25 cellular contexts compared by ENCODE assay signal in the genomic region with DNA sequence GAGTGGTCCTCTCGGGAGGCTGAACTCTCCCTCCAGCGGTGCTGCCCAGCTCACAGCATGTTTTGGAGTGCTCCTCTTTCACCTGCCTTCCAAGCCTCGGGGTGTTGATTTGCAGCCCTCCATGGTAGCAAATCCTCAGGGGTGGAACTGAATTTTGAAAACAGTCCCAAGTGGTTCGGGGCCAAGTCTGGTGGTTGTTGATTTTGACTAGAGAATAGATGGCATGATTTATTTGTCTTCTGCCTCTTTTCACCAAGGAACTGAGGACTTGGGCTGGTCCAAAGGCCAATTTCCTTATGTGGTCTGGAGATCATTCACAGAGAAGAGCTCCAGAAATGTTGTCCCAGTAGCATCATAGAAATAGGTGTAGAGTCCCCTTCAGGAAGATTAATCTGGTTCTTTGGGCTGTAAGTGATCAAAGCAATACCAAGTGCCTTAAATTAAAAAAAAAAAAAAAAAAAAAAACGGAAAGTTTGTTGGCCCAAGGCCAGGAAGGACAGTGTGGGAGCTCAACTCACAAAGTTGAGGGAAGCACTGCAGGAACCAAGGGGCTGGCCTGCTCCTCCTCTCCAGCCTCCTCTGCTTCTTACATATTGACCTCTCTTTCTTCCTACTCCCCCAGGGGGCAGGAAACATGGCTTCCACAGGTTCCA. TPM values are rescaled to one million over a fixed set of nuclear protein-coding genes. Genes with fewer than 3 reads are reported as not detected.
A peak's percentile ranks its signal among the peaks of the same experiment; 100 is the strongest.
DNase-seq lines count a peak whose midpoint lies in the region; ATAC-seq, FAIRE-seq and TF ChIP-seq lines count a peak whose summit lies in the region.
"Had no signal": no experiment of that assay in that cellular context is flagged by ENCODE, and none has a peak within 500 bp of the region (broad histone marks: within the 10 kb centered on the region; RNA-seq: fewer than 3 reads in every experiment).

No MANE protein-coding gene starts in this region.

- H2BK15ac ChIP-seq in H1 (ENCODE audit: low read length) = peak overlapping the region; percentile 36; the same call in 1 of the 2 replicates

- no peak overlapping the region for H3K14ac ChIP-seq in H1 (ENCODE audit: insufficient read length)

- H2AK5ac ChIP-seq in H1 (ENCODE audit: low read depth, low read length) = no peak overlapping the region

- H3K36me3 ChIP-seq in H1 (ENCODE audit: control insufficient read depth in 2 of 4, insufficient read depth in 4 of 4, low read length in 3 of 4) (no peaks in the 10 kb centered on the region), osteoblast (ENCODE audit: insufficient read depth, low read length) (no peaks in the 10 kb centered on the region), transverse colon (no peaks in the 10 kb centered on the region)

- no peak overlapping the region for H3K23ac ChIP-seq in H1 (ENCODE audit: insufficient read length)

- peak overlapping the region; percentile 52 for H4K91ac ChIP-seq in H1 (replicated peaks; ENCODE audit: insufficient read length, low read length)

- no peak overlapping the region for H3K9ac ChIP-seq in H1 (replicated peaks in 1 of 4; ENCODE audit: extremely low read depth in 1 of 4, low read depth in 3 of 4, low read length in 3 of 4)

- no peak overlapping the region for H2BK5ac ChIP-seq in H1 (ENCODE audit: low read depth, low read length)

- no peak for TF ChIP-seq POLR2A in H1 (IDR thresholded peaks at IDR 0.05; ENCODE audit: control extremely low read depth in 1 of 2, low read depth in 2 of 2, low read length in 2 of 2)
- TF ChIP-seq POLR2A in transverse colon (IDR thresholded peaks at IDR 0.05) = no peak

- no peak overlapping the region for H2BK12ac ChIP-seq in H1 (ENCODE audit: low read depth, low read length)

- H4K20me1 ChIP-seq in H1 (replicated peaks in 1 of 2; ENCODE audit: control insufficient read depth in 1 of 2, insufficient read depth in 2 of 2, low read length in 2 of 2) (no peaks in the 10 kb centered on the region), osteoblast (ENCODE audit: insufficient read depth, low read length) (no peaks in the 10 kb centered on the region)

- peaks cover 8 to 26% (median 15%) of the 10 kb centered on the region in 4 experiments for H3K4me1 ChIP-seq in H1 (replicated peaks in 1 of 4; ENCODE audit: control insufficient read depth in 3 of 4, insufficient read depth in 4 of 4, low read length in 3 of 4)
- peaks cover 5% of the 10 kb centered on the region for H3K4me1 ChIP-seq in osteoblast (ENCODE audit: insufficient read depth, low read length)
- peaks cover 6 to 15% (median 10%) of the 10 kb centered on the region in 4 donors for H3K4me1 ChIP-seq in transverse colon

- TF ChIP-seq RAD21 in Ishikawa (IDR thresholded peaks at IDR 0.05; ENCODE audit: low read depth) = no peak
- TF ChIP-seq RAD21 in H1 (IDR thresholded peaks at IDR 0.05 in 1 of 2, conservative IDR thresholded peaks at IDR 0.05 in 1 of 2; ENCODE audit: low read depth in 2 of 2, low read length in 2 of 2) = no peak

- H3K79me1 ChIP-seq in H1 (ENCODE audit: low read depth, low read length) = no peaks in the 10 kb centered on the region

- ATAC-seq in HG03159 (IDR thresholded peaks at IDR 0.05; ENCODE audit: unreplicated experiment) = no peak
- ATAC-seq in GM19455 (IDR thresholded peaks at IDR 0.05; ENCODE audit: unreplicated experiment) = no peak

- no peak overlapping the region for H2BK120ac ChIP-seq in H1 (replicated peaks; ENCODE audit: low read depth, low read length)

- H3K4me2 ChIP-seq in H1 (ENCODE audit: insufficient read depth in 1 of 2, low read depth in 2 of 2, low read length in 2 of 2) = peak overlapping the region in 1 of 2 experiments; percentile 12; a peak in 1 of 4 replicates
- no peak overlapping the region for H3K4me2 ChIP-seq in osteoblast (ENCODE audit: insufficient read depth, low read length)

- CTCF ChIA-PET in H1 (lab: Charles Lee; ENCODE audit: partially characterized antibody) = interaction anchor here (0.8 to 88.6 kb wide), 6 partner anchors 8 to 79 kb away, joined by 3 to 7248 read pairs (median 6); partner anchors contain the start of genes ASIC4, CHPF, GMPPA and SPEG

- no peak overlapping the region for H4K8ac ChIP-seq in H1 (ENCODE audit: extremely low read depth, insufficient read depth, low read length)

- H3K9me3 ChIP-seq in H1 (ENCODE audit: insufficient read depth in 2 of 2, low read depth in 1 of 2, low read length in 1 of 2) (no peaks in the 10 kb centered on the region), osteoblast (ENCODE audit: low read depth, low read length) (peaks cover 3% of the 10 kb centered on the region), transverse colon (peaks cover 0 to 3% of the 10 kb centered on the region in 2 donors)

- no peak for TF ChIP-seq EP300 in Ishikawa (IDR thresholded peaks at IDR 0.05; ENCODE audit: borderline replicate concordance)
- no peak for TF ChIP-seq EP300 in H1 (IDR thresholded peaks at IDR 0.05; ENCODE audit: borderline replicate concordance in 1 of 2, low read depth in 2 of 2, low read length in 2 of 2)
- TF ChIP-seq EP300 in transverse colon (IDR thresholded peaks at IDR 0.05; ENCODE audit: low read depth) = no peak

- H2BK20ac ChIP-seq in H1 (ENCODE audit: low read length) = 0 out of 2 replicates have a peak overlapping the region, but pooled peaks have one; percentile 23

- intact Hi-C loops in transverse colon (cut with DNase I; ENCODE audit: low total_unique reads) = no loop called here

- H3K79me2 ChIP-seq in H1 (ENCODE audit: control insufficient read depth in 1 of 2, insufficient read depth in 2 of 2, low read length in 2 of 2) = no peaks in the 10 kb centered on the region
- H3K79me2 ChIP-seq in osteoblast (ENCODE audit: insufficient read depth, low read length) = no peaks in the 10 kb centered on the region

- DNase-seq in H1 (ENCODE audit: low read depth in 1 of 2, low spot score in 2 of 2) = no peak
- peak; percentile 70 for DNase-seq in osteoblast (ENCODE audit: insufficient read length, low spot score, missing footprints)
- no peak for DNase-seq in transverse colon
- DNase-seq in dermis blood vessel endothelial cell = no peak
- DNase-seq: amniotic stem cell; COR-L47; HCEC 1CT; hypothalamus; mesendoderm; naive B cell; NCI-H1048; NCI-H1694; NCI-H446 treated with DMSO at 0.1 percent for 48 hours; NCI-H774; retina; stimulated activated CD4-positive, alpha-beta T cell treated with anti-CD3 and anti-CD28 coated beads, Interleukin-2, amount 100 ng/mL, for 24 hours; SW 1271 had no signal

- H4K5ac ChIP-seq in H1 (ENCODE audit: insufficient read length, low read depth, low read length) = no peak overlapping the region

- peak overlapping the region; percentile 32 for H3K4ac ChIP-seq in H1 (replicated peaks; ENCODE audit: insufficient read length, low read depth, low read length)

- no peak overlapping the region for H3K18ac ChIP-seq in H1 (ENCODE audit: extremely low read depth, low read length)

- H3K27ac ChIP-seq in H1 (ENCODE audit: low read depth, low read length) (no peak overlapping the region), osteoblast (ENCODE audit: low read depth, low read length) (no peak overlapping the region), transverse colon (peak overlapping the region; percentile 86 to 96 (median 89))
- H3K27ac ChIP-seq: C4-2B had no signal

- no peak for TF ChIP-seq CTCF in H1 (IDR thresholded peaks at IDR 0.05; ENCODE audit: control extremely low read depth in 1 of 3, insufficient read depth in 1 of 3, low read depth in 1 of 3, low read length in 3 of 3)
- TF ChIP-seq CTCF in osteoblast (IDR thresholded peaks at IDR 0.05; ENCODE audit: extremely low read depth, low read depth, low read length) = no peak
- no peak for TF ChIP-seq CTCF in transverse colon (IDR thresholded peaks at IDR 0.05)

- H3K23me2 ChIP-seq in H1 (ENCODE audit: low read depth, low read length) = no peaks in the 10 kb centered on the region; the same call in 1 of the 2 replicates

- FAIRE-seq in H1 (lab: Jason Lieb, UNC) = no peak
- FAIRE-seq: GM12892, RCC 7860 had no signal

- H3K4me3 ChIP-seq in H1 (ENCODE audit: extremely low read depth in 1 of 4, insufficient read depth in 2 of 4, low read depth in 3 of 4, low read length in 4 of 4) (no peak overlapping the region), osteoblast (ENCODE audit: insufficient read depth, low read length) (no peak overlapping the region), transverse colon (no peak overlapping the region)

- POLR2A ChIA-PET in H1 (lab: Charles Lee; ENCODE audit: partially characterized antibody) = interaction anchor here (4.6 kb wide), 1 partner anchor 11 kb away, joined by 17 read pairs; no protein-coding TSS in a partner anchor

- H3K56ac ChIP-seq in H1 (replicated peaks; ENCODE audit: insufficient read length, low read depth, low read length) = no peak overlapping the region

- H2AFZ ChIP-seq in H1 (ENCODE audit: low read length) = no peak overlapping the region
- no peak overlapping the region for H2AFZ ChIP-seq in osteoblast (ENCODE audit: low read length)

- in situ Hi-C loops in transverse colon (cut with MboI; ENCODE audit: low pct_ligation_motif_present in 1 of 4, low pct_unique_long_range_greater_than_20kb in 1 of 4, low sequenced_read_pairs in 3 of 4) = no loop called here

- H3K27me3 ChIP-seq in H1 (replicated peaks in 1 of 4; ENCODE audit: control insufficient read depth in 3 of 4, extremely low read depth in 1 of 4, insufficient read depth in 3 of 4, low read length in 3 of 4) = peaks cover 15 to 31% (median 28%) of the 10 kb centered on the region in 4 experiments
- H3K27me3 ChIP-seq in osteoblast (ENCODE audit: insufficient read depth, low read length) = peaks cover 6% of the 10 kb centered on the region
- peaks cover 37% of the 10 kb centered on the region for H3K27me3 ChIP-seq in transverse colon

- 72% methylated on average over 5 of the region's 5 CpGs; no CpG with 5 or more reads in 1 of the 2 experiments for WGBS in H1 (ENCODE audit: extremely low coverage in 1 of 2, insufficient coverage in 1 of 2, insufficient read length in 1 of 2, insufficient replicate concordance in 2 of 2, low coverage in 1 of 2, low lambda C conversion rate in 2 of 2, missing lambda C conversion rate in 1 of 2), 2 experiments
- 14 to 56% methylated on average over 1 to 5 of the region's 5 CpGs for WGBS in transverse colon (ENCODE audit: low coverage in 1 of 2), 2 donors

RNA-seq across cellular contexts. Expression of gene DES, which starts 2.5 kb away (rescaled TPM):
- total RNA-seq in H1 (2021; fragmentation: NEBNext Ultra II Directional; extraction: Animal tissue kit (Norgen Biotek cat#: 25700)) = 1.5 and 1.8 TPM in 2 replicates
- 3.8 and 4.3 TPM in 2 replicates for polyA plus RNA-seq in H1 (2011; rRNA removed)
- 5.0 TPM for polyA plus RNA-seq in H1 (2011; cell fraction: cytosol; rRNA removed)
- polyA plus RNA-seq in H1 (2011; cell fraction: nucleus; rRNA removed) = 3.5 TPM
- polyA plus RNA-seq in H1 (2012, experiment 1 of 2) = 2.0 to 3.8 TPM (median 3.0 TPM) in 4 replicates
- 1.8 TPM for polyA plus RNA-seq in H1 (2012, experiment 2 of 2)
- polyA plus RNA-seq in H1 (2013, experiment 1 of 2) = 1.2 TPM
- polyA plus RNA-seq in H1 (2013, experiment 2 of 2) = 2.2 TPM
- 7.1 and 14.3 TPM in 2 replicates for polyA minus RNA-seq in H1 (2011; rRNA and poly(A)+ RNA removed)
- polyA minus RNA-seq in H1 (2011; cell fraction: cytosol; rRNA and poly(A)+ RNA removed) = 5.7 TPM
- polyA minus RNA-seq in H1 (2011; cell fraction: nucleus; rRNA and poly(A)+ RNA removed) = 2.7 TPM
- total RNA-seq in osteoblast (0.72 and 1.2 TPM in 2 replicates), transverse colon (over 10,000 TPM in 1 of 4 donors, 1,000 to 10,000 TPM in 2, 100 to 1,000 TPM in 1; 1,000 to 12,373 (median 1,519) TPM), dermis blood vessel endothelial cell (not detected in 2 replicates)
- total RNA-seq: G401 had no signal
- polyA plus RNA-seq: IgD-negative memory B cell had no signal

RNA-seq across cellular contexts. Expression of gene SPEG, which starts 18.9 kb away (rescaled TPM):
- 32.0 and 36.7 TPM in 2 replicates for total RNA-seq in H1 (2021; fragmentation: NEBNext Ultra II Directional; extraction: Animal tissue kit (Norgen Biotek cat#: 25700))
- 19.9 and 37.1 TPM in 2 replicates for polyA plus RNA-seq in H1 (2011; rRNA removed)
- 41.0 TPM for polyA plus RNA-seq in H1 (2011; cell fraction: cytosol; rRNA removed)
- polyA plus RNA-seq in H1 (2011; cell fraction: nucleus; rRNA removed) = 98.6 TPM
- 20.0 to 41.3 TPM (median 36.9 TPM) in 4 replicates for polyA plus RNA-seq in H1 (2012, experiment 1 of 2)
- polyA plus RNA-seq in H1 (2012, experiment 2 of 2) = 18.5 TPM
- polyA plus RNA-seq in H1 (2013, experiment 1 of 2) = 41.2 TPM
- 36.3 TPM for polyA plus RNA-seq in H1 (2013, experiment 2 of 2)
- polyA minus RNA-seq in H1 (2011; rRNA and poly(A)+ RNA removed) = 7.1 and 12.4 TPM in 2 replicates
- polyA minus RNA-seq in H1 (2011; cell fraction: cytosol; rRNA and poly(A)+ RNA removed) = 13.4 TPM
- polyA minus RNA-seq in H1 (2011; cell fraction: nucleus; rRNA and poly(A)+ RNA removed) = 39.5 TPM
- total RNA-seq in osteoblast (24.2 and 26.4 TPM in 2 replicates), transverse colon (10 to 100 TPM; 26.5 to 95.8 (median 48.5) TPM), dermis blood vessel endothelial cell (0.09 and 1.7 TPM in 2 replicates)
- polyA plus RNA-seq: IgD-negative memory B cell had no signal

RNA-seq across cellular contexts. Expression of gene DNPEP, which starts 28.0 kb away (rescaled TPM):
- total RNA-seq in H1 (2021; fragmentation: NEBNext Ultra II Directional; extraction: Animal tissue kit (Norgen Biotek cat#: 25700)) = 59.8 and 64.2 TPM in 2 replicates
- 109 and 142 TPM in 2 replicates for polyA plus RNA-seq in H1 (2011; rRNA removed)
- 96.0 TPM for polyA plus RNA-seq in H1 (2011; cell fraction: cytosol; rRNA removed)
- polyA plus RNA-seq in H1 (2011; cell fraction: nucleus; rRNA removed) = 161 TPM
- polyA plus RNA-seq in H1 (2012, experiment 1 of 2) = 58.5 to 91.4 TPM (median 86.2 TPM) in 4 replicates
- polyA plus RNA-seq in H1 (2012, experiment 2 of 2) = 101 TPM
- 58.4 TPM for polyA plus RNA-seq in H1 (2013, experiment 1 of 2)
- polyA plus RNA-seq in H1 (2013, experiment 2 of 2) = 61.5 TPM
- polyA minus RNA-seq in H1 (2011; rRNA and poly(A)+ RNA removed) = 69.7 and 71.8 TPM in 2 replicates
- polyA minus RNA-seq in H1 (2011; cell fraction: cytosol; rRNA and poly(A)+ RNA removed) = 32.7 TPM
- polyA minus RNA-seq in H1 (2011; cell fraction: nucleus; rRNA and poly(A)+ RNA removed) = 55.3 TPM
- total RNA-seq in osteoblast (60.7 and 67.3 TPM in 2 replicates), transverse colon (100 to 1,000 TPM in 2 of 4 donors, 10 to 100 TPM in 2; 61.3 to 142 (median 104) TPM), dermis blood vessel endothelial cell (54.1 and 67.7 TPM in 2 replicates)

Comparison
In these comparisons a context has a peak if more than half of its experiments do, and no peak if none do; other contexts are left out.
1. H3K27ac ChIP-seq: peak in transverse colon (4 of 4); none in H1 (single experiment) and osteoblast (single experiment).
2. RNA of gene DES, which starts 2.5 kb away (total RNA-seq): 1,000 to 12,373 TPM in transverse colon; 1.5 to 1.8 TPM in H1, 0.72 to 1.2 TPM in osteoblast and not detected in dermis blood vessel endothelial cell; every median in the first group is over 100 times any median in the second.